ENCODE assay signal across 1 cellular context in genomic region chr22:40044870-40045834, GRCh38.
A peak's percentile ranks its signal among the peaks of the same experiment; 100 is the strongest.
TF ChIP-seq lines count a peak whose summit lies in the region.

No MANE protein-coding gene starts in this region.

TF ChIP-seq in HepG2, 621 proteins besides CTCF, POLR2A, EP300 and RAD21 (continued from another document and continues in another):
- TF ChIP-seq E2F1 (CRISPR knock-in tag; IDR thresholded peaks at IDR 0.05) (no peak), MIER3 (CRISPR knock-in tag; IDR thresholded peaks at IDR 0.05; ENCODE audit: borderline replicate concordance) (no peak), ZNF616 (CRISPR knock-in tag; IDR thresholded peaks at IDR 0.05; ENCODE audit: low read depth) (no peak), KLF13 (CRISPR knock-in tag; IDR thresholded peaks at IDR 0.05) (no peak), ZFP36L2 (CRISPR knock-in tag; IDR thresholded peaks at IDR 0.05) (no peak), KAT2B (IDR thresholded peaks at IDR 0.05; ENCODE audit: borderline replicate concordance, low read depth, low read length) (no peak), IRF2 (CRISPR knock-in tag; IDR thresholded peaks at IDR 0.05) (no peak), SALL1 (CRISPR knock-in tag; IDR thresholded peaks at IDR 0.05) (peak; percentile 78), HOMEZ (CRISPR knock-in tag; IDR thresholded peaks at IDR 0.05; ENCODE audit: low read depth) (no peak), ZNF619 (CRISPR knock-in tag; IDR thresholded peaks at IDR 0.05) (no peak), KDM3A (CRISPR knock-in tag; IDR thresholded peaks at IDR 0.05; ENCODE audit: low read depth) (peak; percentile 53; the same call in 1 of the 2 replicates), MTERF4 (CRISPR knock-in tag; IDR thresholded peaks at IDR 0.05) (no peak; the same call in 1 of the 2 replicates), PLSCR1 (CRISPR knock-in tag; IDR thresholded peaks at IDR 0.05; ENCODE audit: borderline replicate concordance) (no peak), SALL2 (CRISPR knock-in tag; IDR thresholded peaks at IDR 0.05) (no peak), ATAD3A (CRISPR knock-in tag; IDR thresholded peaks at IDR 0.05) (no peak), FOXP4 (CRISPR knock-in tag; IDR thresholded peaks at IDR 0.05) (no peak), ZSCAN30 (CRISPR knock-in tag; IDR thresholded peaks at IDR 0.05) (no peak), NR2F1 (CRISPR knock-in tag; IDR thresholded peaks at IDR 0.05) (no peak), ZNF251 (CRISPR knock-in tag; IDR thresholded peaks at IDR 0.05) (no peak), FOXA3 (CRISPR knock-in tag; IDR thresholded peaks at IDR 0.05) (peak; percentile 23; the same call in 1 of the 2 replicates), AHDC1 (CRISPR knock-in tag; IDR thresholded peaks at IDR 0.05; ENCODE audit: borderline replicate concordance) (peak; percentile 40; the same call in 1 of the 2 replicates), CSRNP1 (CRISPR knock-in tag; IDR thresholded peaks at IDR 0.05) (no peak), CBX2 (IDR thresholded peaks at IDR 0.05; ENCODE audit: low read depth, low read length) (no peak), CBX2 (CRISPR knock-in tag; IDR thresholded peaks at IDR 0.05; ENCODE audit: low read depth) (no peak), ZBTB7B (CRISPR knock-in tag; IDR thresholded peaks at IDR 0.05) (peak; percentile 84), SP4 (CRISPR knock-in tag; IDR thresholded peaks at IDR 0.05) (no peak), CBX5 (CRISPR knock-in tag; IDR thresholded peaks at IDR 0.05; ENCODE audit: borderline replicate concordance) (0 out of 2 replicates have a peak, but pooled peaks have one; percentile 24), ZFAT (CRISPR knock-in tag; conservative IDR thresholded peaks at IDR 0.05) (no peak), TRAFD1 (CRISPR knock-in tag; IDR thresholded peaks at IDR 0.05; ENCODE audit: borderline replicate concordance) (no peak), MAZ (IDR thresholded peaks at IDR 0.05; ENCODE audit: borderline replicate concordance, low read depth, low read length) (no peak), MAZ (CRISPR knock-in tag; IDR thresholded peaks at IDR 0.05; ENCODE audit: low read depth) (peak; percentile 68), ZNF737 (CRISPR knock-in tag; IDR thresholded peaks at IDR 0.05; ENCODE audit: borderline replicate concordance) (no peak), ZUFSP (CRISPR knock-in tag; IDR thresholded peaks at IDR 0.05; ENCODE audit: borderline replicate concordance) (no peak), SP2 (CRISPR knock-in tag; IDR thresholded peaks at IDR 0.05) (peak; percentile 62; the same call in 1 of the 2 replicates), ZNF878 (CRISPR knock-in tag; IDR thresholded peaks at IDR 0.05) (no peak), PATZ1 (CRISPR knock-in tag; IDR thresholded peaks at IDR 0.05) (peak; percentile 80), SIX1 (CRISPR knock-in tag; IDR thresholded peaks at IDR 0.05; ENCODE audit: borderline replicate concordance) (no peak), NR1H2 (CRISPR knock-in tag; IDR thresholded peaks at IDR 0.05; ENCODE audit: borderline replicate concordance, low read depth) (no peak), POLR2AphosphoS2 (IDR thresholded peaks at IDR 0.05; ENCODE audit: low read depth, low read length) (no peak)
